Comparison of ENCODE assay signal across 25 cellular contexts in genomic region chr10:101138788-101139420, GRCh38. TPM values are rescaled to one million over a fixed set of nuclear protein-coding genes. Genes with fewer than 3 reads are reported as not detected.
DNase-seq lines count a peak whose midpoint lies in the region; ATAC-seq, FAIRE-seq and TF ChIP-seq lines count a peak whose summit lies in the region.
"Had no signal": no experiment of that assay in that cellular context is flagged by ENCODE, and none has a peak within 500 bp of the region (broad histone marks: within the 10 kb centered on the region; RNA-seq: fewer than 3 reads in every experiment).

No MANE protein-coding gene starts in this region.

- H2BK15ac ChIP-seq in mesenchymal stem cell (ENCODE audit: low read depth, poor library complexity, severe bottlenecking) = no peak overlapping the region

- no peaks in the 10 kb centered on the region for H3K79me1 ChIP-seq in mesenchymal stem cell (replicated peaks; ENCODE audit: low read length, poor library complexity, severe bottlenecking)

- H4K91ac ChIP-seq in mesenchymal stem cell (ENCODE audit: low read length) = no peak overlapping the region

- no peak overlapping the region for H2AK5ac ChIP-seq in mesenchymal stem cell (ENCODE audit: low read length, severe bottlenecking)

- peaks cover 37% of the 10 kb centered on the region for H3K4me1 Mint-ChIP-seq in CD4-positive, alpha-beta T cell (ENCODE audit: low read depth)
- H3K4me1 Mint-ChIP-seq in T-helper 17 cell (peaks cover 45% of the 10 kb centered on the region), naive B cell (peaks cover 45 to 52% (median 47%) of the 10 kb centered on the region in 3 donors)

- H2BK5ac ChIP-seq in mesenchymal stem cell (ENCODE audit: low read depth, low read length, poor library complexity, severe bottlenecking) = no peak overlapping the region

- H3K4me2 ChIP-seq in mesenchymal stem cell (ENCODE audit: low read length, poor library complexity, severe bottlenecking) = no peak overlapping the region

- no peak overlapping the region for H2BK120ac ChIP-seq in mesenchymal stem cell (ENCODE audit: low read depth, low read length)

- POLR2A ChIA-PET in CD4-positive, alpha-beta T cell (lab: Charles Lee) = interaction anchor here (1.2 to 1.6 kb wide), 2 partner anchors 18 to 44 kb away, joined by 4 read pairs; no protein-coding TSS in a partner anchor
- POLR2A ChIA-PET in HEK293 (lab: Yijun Ruan, JAX) = interaction anchor here (1.2 to 1.3 kb wide), 2 partner anchors 43 to 91 kb away, joined by 3 to 4 read pairs; no protein-coding TSS in a partner anchor

- peaks cover 99% of the 10 kb centered on the region for H3K27me3 ChIP-seq in CD4-positive, alpha-beta T cell (ENCODE audit: control insufficient read depth, insufficient read depth, low read length)
- H3K27me3 ChIP-seq in mesenchymal stem cell (ENCODE audit: control insufficient read depth in 1 of 2, insufficient read depth in 1 of 2, low read length in 2 of 2) = peaks cover 98 to 100% of the 10 kb centered on the region in 2 experiments

- H3K36me3 ChIP-seq in HEK293 (ENCODE audit: control insufficient read depth in 2 of 2, insufficient read depth in 1 of 2, low read length in 2 of 2) = no peaks in the 10 kb centered on the region
- H3K36me3 ChIP-seq in mesenchymal stem cell (ENCODE audit: control insufficient read depth in 1 of 2, insufficient read depth in 2 of 2, low read depth in 1 of 2, low read length in 2 of 2) = no peaks in the 10 kb centered on the region
- H3K36me3 ChIP-seq: Peyer's patch, SJSA1 had no signal

- H3K27ac Mint-ChIP-seq in CD4-positive, alpha-beta T cell = no peak overlapping the region
- H3K27ac Mint-ChIP-seq in T-helper 17 cell (no peak overlapping the region), naive B cell (peak overlapping the region in 3 of 6 donors; percentile 47 to 93 (median 75))

- CTCF ChIA-PET in CD4-positive, alpha-beta T cell (lab: Charles Lee) = interaction anchor here (6.7 kb wide), 1 partner anchor 41 kb away, joined by 151 read pairs; no protein-coding TSS in a partner anchor
- CTCF ChIA-PET in HEK293 (lab: Yijun Ruan, JAX) = interaction anchor here (0.8 to 19.6 kb wide), 5 partner anchors 11 to 98 kb away, joined by 3 to 506 read pairs (median 5); no protein-coding TSS in a partner anchor

- FAIRE-seq in urothelium cell line (lab: Jason Lieb, UNC) = no peak
- FAIRE-seq: G401.6, GM12892 had no signal

- no peak overlapping the region for H3K4ac ChIP-seq in mesenchymal stem cell (ENCODE audit: low read depth in 1 of 2, low read length in 2 of 2)

- H3K4me3 ChIP-seq in HEK293 (ENCODE audit: low read depth, low read length) (no peak overlapping the region), mesenchymal stem cell (ENCODE audit: insufficient read depth in 1 of 2, low read depth in 1 of 2, low read length in 2 of 2) (no peak overlapping the region)
- H3K4me3 ChIP-seq: Peyer's patch, SJSA1 had no signal

- no peak overlapping the region for H3K14ac ChIP-seq in mesenchymal stem cell (ENCODE audit: low read length in 2 of 2)

- H3K36me3 Mint-ChIP-seq in CD4-positive, alpha-beta T cell (ENCODE audit: low read depth) = no peaks in the 10 kb centered on the region
- H3K36me3 Mint-ChIP-seq in T-helper 17 cell (ENCODE audit: low read depth) (peaks cover 12% of the 10 kb centered on the region), naive B cell (peaks cover 5% of the 10 kb centered on the region in 2 donors)
- H3K36me3 Mint-ChIP-seq: CD4-positive, alpha-beta memory T cell had no signal

- intact Hi-C loops in CD4-positive, alpha-beta T cell (cut with DNase I, micrococcal nuclease) = no loop called here

- DNase-seq in CD4-positive, alpha-beta T cell = no peak
- DNase-seq in T-helper 17 cell = no peak
- DNase-seq in naive B cell = no peak
- no peak for DNase-seq in D341Med (ENCODE audit: low spot score)
- DNase-seq in mesenchymal stem cell = no peak
- no peak for DNase-seq in urothelium cell line (ENCODE audit: low spot score)
- DNase-seq: CD4-positive, alpha-beta memory T cell; DMS153; KBM-7; NCI-H1105; NCI-H2029 treated with DMSO at 0.1 percent for 48 hours; NCI-H2171; NCI-H345; NCI-H524; Peyer's patch had no signal

- H2AFZ ChIP-seq in mesenchymal stem cell (ENCODE audit: low read depth, low read length) = no peak overlapping the region

- H3K27ac ChIP-seq in CD4-positive, alpha-beta T cell (ENCODE audit: low read depth, low read length) = no peak overlapping the region
- H3K27ac ChIP-seq in HEK293 (ENCODE audit: extremely low read depth, low read depth, low read length) = no peak overlapping the region
- H3K27ac ChIP-seq in mesenchymal stem cell (ENCODE audit: low read length, poor library complexity, severe bottlenecking) = no peak overlapping the region
- H3K27ac ChIP-seq: Peyer's patch, SJSA1 had no signal

- peaks cover 95% of the 10 kb centered on the region for H3K27me3 Mint-ChIP-seq in CD4-positive, alpha-beta T cell
- H3K27me3 Mint-ChIP-seq in T-helper 17 cell (peaks cover 94% of the 10 kb centered on the region), naive B cell (peaks cover 74 to 91% (median 88%) of the 10 kb centered on the region in 3 donors)

- H3K4me1 ChIP-seq in HEK293 (ENCODE audit: control insufficient read depth, insufficient read depth, low read length) (no peaks in the 10 kb centered on the region), mesenchymal stem cell (ENCODE audit: control insufficient read depth, insufficient read depth, low read depth, low read length) (peaks cover 12% of the 10 kb centered on the region)

- H2BK12ac ChIP-seq in mesenchymal stem cell (ENCODE audit: low read length in 2 of 2) = no peak overlapping the region

- WGBS in mesenchymal stem cell = 12% methylated on average over 5 of the region's 8 CpGs

- no peak overlapping the region for H3K9ac ChIP-seq in mesenchymal stem cell (ENCODE audit: low read length)

- H3K4me3 Mint-ChIP-seq in CD4-positive, alpha-beta T cell = peak overlapping the region; percentile 16
- peak overlapping the region; percentile 73 for H3K4me3 Mint-ChIP-seq in T-helper 17 cell
- peak overlapping the region in 5 of 8 donors; percentile 8 to 57 (median 42) for H3K4me3 Mint-ChIP-seq in naive B cell

- no peak for ATAC-seq in CD4-positive, alpha-beta T cell (ENCODE audit: poor library complexity)
- ATAC-seq in T-helper 17 cell (no peak), naive B cell (ENCODE audit: low read depth in 2 of 2) (no peak), GM18907 (IDR thresholded peaks at IDR 0.05; ENCODE audit: unreplicated experiment) (no peak)

- H3K18ac ChIP-seq in mesenchymal stem cell (ENCODE audit: low read depth in 1 of 2, low read length in 2 of 2) = no peak overlapping the region

- no peak overlapping the region for H4K8ac ChIP-seq in mesenchymal stem cell (ENCODE audit: low read length)

- H3K9me3 Mint-ChIP-seq in CD4-positive, alpha-beta T cell = no peaks in the 10 kb centered on the region
- peaks cover 0 to 3% (median 0%) of the 10 kb centered on the region in 7 donors for H3K9me3 Mint-ChIP-seq in naive B cell
- H3K9me3 Mint-ChIP-seq: CD4-positive, alpha-beta memory T cell had no signal

- no peak overlapping the region for H3K23ac ChIP-seq in mesenchymal stem cell (ENCODE audit: low read length in 2 of 2)

- no peaks in the 10 kb centered on the region for H3K9me3 ChIP-seq in CD4-positive, alpha-beta T cell (ENCODE audit: control insufficient read depth, low read length)
- no peaks in the 10 kb centered on the region for H3K9me3 ChIP-seq in HEK293 (ENCODE audit: control insufficient read depth, insufficient read depth, low read depth, low read length)
- no peaks in the 10 kb centered on the region for H3K9me3 ChIP-seq in T-helper 17 cell (ENCODE audit: control insufficient read depth, low read length, poor library complexity, severe bottlenecking)
- H3K9me3 ChIP-seq in mesenchymal stem cell (ENCODE audit: control insufficient read depth, low read length) = no peaks in the 10 kb centered on the region
- H3K9me3 ChIP-seq: Caco-2, Peyer's patch, SJSA1 had no signal

- no peak for TF ChIP-seq CTCF in CD4-positive, alpha-beta T cell (IDR thresholded peaks at IDR 0.05)
- no peak for TF ChIP-seq CTCF in HEK293 (tag by site-specific recombination; IDR thresholded peaks at IDR 0.05)

TF ChIP-seq in HEK293, 187 proteins besides CTCF, POLR2A, EP300 and RAD21:
- TF ChIP-seq PRDM1 (tag by site-specific recombination; IDR thresholded peaks at IDR 0.05) (peak; percentile 28; the same call in 1 of the 2 replicates), ZFP37 (tag by site-specific recombination; IDR thresholded peaks at IDR 0.05) (no peak)

RNA-seq across cellular contexts. Expression of gene TLX1, which starts 7.8 kb away (rescaled TPM):
- total RNA-seq in CD4-positive, alpha-beta T cell = not detected
- total RNA-seq in T-helper 17 cell = not detected
- not detected for polyA plus RNA-seq in naive B cell (ENCODE audit: low read depth in 6 of 6)
- polyA plus RNA-seq in mesenchymal stem cell (2013, experiment 1 of 2) = not detected
- not detected for polyA plus RNA-seq in mesenchymal stem cell (2013, experiment 2 of 2)
- total RNA-seq: A673; CD4-positive, alpha-beta memory T cell; H4; OCI-LY7; SJSA1 had no signal
- polyA plus RNA-seq: BJ; CD4-positive, alpha-beta memory T cell had no signal

Comparison
In these comparisons a context has a peak if more than half of its experiments do, and no peak if none do; other contexts are left out.
1. H3K4me3 Mint-ChIP-seq: peak in every context shown above with its lines; median percentile 73 in T-helper 17 cell; 42 in naive B cell; 16 in CD4-positive, alpha-beta T cell.